20 cellular contexts compared by ENCODE assay signal in genomic region chr2:238187618-238188548, GRCh38. TPM values are rescaled to one million over a fixed set of nuclear protein-coding genes. Genes with fewer than 3 reads are reported as not detected.
DNase-seq lines count a peak whose midpoint lies in the region; ATAC-seq, FAIRE-seq and TF ChIP-seq lines count a peak whose summit lies in the region.
"Had no signal": no experiment of that assay in that cellular context is flagged by ENCODE, and none has a peak within 500 bp of the region (broad histone marks: within the 10 kb centered on the region; RNA-seq: fewer than 3 reads in every experiment).

No MANE protein-coding gene starts in this region.

- no peak overlapping the region for H3K4me2 ChIP-seq in GM12878 (ENCODE audit: control insufficient read depth, insufficient read depth)
- no peak overlapping the region for H3K4me2 ChIP-seq in neuronal stem cell (ENCODE audit: insufficient read depth, low read length, poor library complexity, severe bottlenecking)
- no peak overlapping the region for H3K4me2 ChIP-seq in GM23248 (ENCODE audit: unreplicated experiment)

- H4K91ac ChIP-seq in neuronal stem cell (ENCODE audit: low read depth, low read length, poor library complexity), result no peak overlapping the region

- no peak for FAIRE-seq in GM12878 (lab: Jason Lieb, UNC)
- FAIRE-seq: kidney had no signal

- H3K9ac ChIP-seq in GM12878 (ENCODE audit: control insufficient read depth, insufficient read depth, low read length), result no peak overlapping the region
- H3K9ac ChIP-seq in neuronal stem cell (ENCODE audit: low read depth, low read length, poor library complexity), result peak overlapping the region; percentile 50
- H3K9ac ChIP-seq in GM23248, result no peak overlapping the region

- no peaks in the 10 kb centered on the region for H3K4me1 Mint-ChIP-seq in CD14-positive monocyte

- H3K36me3 ChIP-seq in GM12878 (ENCODE audit: control insufficient read depth in 2 of 2, insufficient read depth in 2 of 2, low read length in 1 of 2), result peaks cover 21 to 37% of the 10 kb centered on the region in 2 experiments
- peaks cover 44 to 93% of the 10 kb centered on the region in 2 donors for H3K36me3 ChIP-seq in neuronal stem cell (replicated peaks in 1 of 2; ENCODE audit: control insufficient read depth in 2 of 2, insufficient read depth in 2 of 2, low read length in 2 of 2)
- H3K36me3 ChIP-seq in GM23248 (ENCODE audit: low read depth), result peaks cover 75% of the 10 kb centered on the region

- no peak for ATAC-seq in GM12878
- peak in 1 of 2 donors; percentile 59 for ATAC-seq in right cardiac atrium

- H3K4ac ChIP-seq in neuronal stem cell (ENCODE audit: low read length), result no peak overlapping the region

- H3K27me3 ChIP-seq in GM12878 (replicated peaks in 1 of 2; ENCODE audit: control insufficient read depth in 2 of 2, insufficient read depth in 2 of 2, low read length in 1 of 2) (no peaks in the 10 kb centered on the region), right cardiac atrium (ENCODE audit: control insufficient read depth, insufficient read depth) (no peaks in the 10 kb centered on the region), neuronal stem cell (ENCODE audit: control insufficient read depth in 3 of 3, insufficient read depth in 3 of 3, low read depth in 1 of 3, low read length in 3 of 3) (no peaks in the 10 kb centered on the region), GM23248 (replicated peaks; ENCODE audit: insufficient read depth) (no peaks in the 10 kb centered on the region)
- H3K27me3 ChIP-seq: adrenal gland, cardiac muscle cell, esophagus muscularis mucosa, SJSA1 had no signal

- in situ Hi-C loops in GM12878 (cut with MboI) (no loop called here), GM23248 (cut with MboI) (no loop called here)

- H3F3A ChIP-seq in GM23248 (ENCODE audit: insufficient read depth), result no peaks in the 10 kb centered on the region

- no peaks in the 10 kb centered on the region for H3K9me2 ChIP-seq in GM23248 (ENCODE audit: insufficient read depth)

- peak overlapping the region; percentile 42 for H3K18ac ChIP-seq in neuronal stem cell (ENCODE audit: low read length)

- no TSS peak for BruUV-seq in GM12878 (replicated peaks; lab: Mats Ljungman, UMichigan)

- H2AK5ac ChIP-seq in neuronal stem cell (ENCODE audit: low read depth, low read length), result no peak overlapping the region

- POLR2A ChIA-PET in GM12878 (lab: Charles Lee), result interaction anchor here (0.6 to 1.5 kb wide), 3 partner anchors 9 to 582 kb away, joined by 3 read pairs; no protein-coding TSS in a partner anchor

- no peak overlapping the region for H2BK120ac ChIP-seq in neuronal stem cell (ENCODE audit: low read depth, low read length)

- TF ChIP-seq POLR2A in GM12878 (IDR thresholded peaks at IDR 0.05; ENCODE audit: low read depth, low read length), result 0 out of 2 replicates have a peak, but pooled peaks have one; percentile 27

- no peaks in the 10 kb centered on the region for H3K27me3 Mint-ChIP-seq in CD14-positive monocyte (ENCODE audit: low read depth in 3 of 3)

- H3K27ac ChIP-seq in GM12878 (ENCODE audit: control insufficient read depth, insufficient read depth), result no peak overlapping the region
- peak overlapping the region; percentile 9 for H3K27ac ChIP-seq in right cardiac atrium (ENCODE audit: low read length)
- peak overlapping the region; percentile 12 for H3K27ac ChIP-seq in neuronal stem cell (replicated peaks; ENCODE audit: low read length)
- H3K27ac ChIP-seq in GM23248, result no peak overlapping the region
- H3K27ac ChIP-seq: adrenal gland, cardiac muscle cell, esophagus muscularis mucosa, SJSA1 had no signal

- peaks cover 88 to 98% of the 10 kb centered on the region in 2 donors for H3K36me3 Mint-ChIP-seq in CD14-positive monocyte

- TF ChIP-seq RAD21 in GM12878 (IDR thresholded peaks at IDR 0.05; ENCODE audit: insufficient read depth, low read depth, low read length), result no peak

- H3K14ac ChIP-seq in neuronal stem cell (ENCODE audit: low read length), result no peak overlapping the region

- SMC1A ChIA-PET in GM12878 (lab: Charles Lee; ENCODE audit: uncharacterized antibody, unreplicated experiment), result interaction anchor here (1.4 kb wide), 1 partner anchor 13 kb away, joined by 6 read pairs; no protein-coding TSS in a partner anchor

- H3K4me1 ChIP-seq in GM12878 (ENCODE audit: control insufficient read depth, insufficient read depth, low read length), result no peaks in the 10 kb centered on the region
- H3K4me1 ChIP-seq in right cardiac atrium (ENCODE audit: control insufficient read depth, insufficient read depth, low read length), result no peaks in the 10 kb centered on the region
- H3K4me1 ChIP-seq in neuronal stem cell (ENCODE audit: control insufficient read depth in 2 of 2, insufficient read depth in 1 of 2, low read depth in 1 of 2, low read length in 2 of 2), result peaks cover 5 to 8% of the 10 kb centered on the region in 2 donors
- H3K4me1 ChIP-seq in GM23248 (ENCODE audit: insufficient read depth), result no peaks in the 10 kb centered on the region
- H3K4me1 ChIP-seq: adrenal gland had no signal

- TF ChIP-seq CTCF in GM12878 (IDR thresholded peaks at IDR 0.05 in 2 of 3, conservative IDR thresholded peaks at IDR 0.05 in 1 of 3; ENCODE audit: control insufficient read depth in 2 of 3, extremely low read depth in 1 of 3, insufficient read depth in 1 of 3, low read depth in 3 of 3, low read length in 3 of 3), result no peak
- TF ChIP-seq CTCF in CD14-positive monocyte (IDR thresholded peaks at IDR 0.05), result no peak

- H3K23ac ChIP-seq in neuronal stem cell (ENCODE audit: low read depth, low read length, poor library complexity), result no peak overlapping the region

- no peaks in the 10 kb centered on the region for H3K79me1 ChIP-seq in neuronal stem cell (ENCODE audit: low read depth, low read length)

- H3K9me3 ChIP-seq in GM12878 (replicated peaks; ENCODE audit: control insufficient read depth, insufficient read depth, low read length) (no peaks in the 10 kb centered on the region), right cardiac atrium (ENCODE audit: control insufficient read depth, low read length) (no peaks in the 10 kb centered on the region), neuronal stem cell (replicated peaks in 1 of 2; ENCODE audit: control insufficient read depth in 2 of 2, insufficient read depth in 1 of 2, low read depth in 1 of 2, low read length in 2 of 2) (no peaks in the 10 kb centered on the region), GM23248 (ENCODE audit: low read depth) (no peaks in the 10 kb centered on the region)
- H3K9me3 ChIP-seq: adrenal gland, esophagus muscularis mucosa, SJSA1 had no signal

- no peak overlapping the region for H3K4me3 Mint-ChIP-seq in CD14-positive monocyte

- RAD21 ChIA-PET in GM12878 (lab: Charles Lee; ENCODE audit: unreplicated experiment), result no interaction called here

- H4K20me1 ChIP-seq in GM12878 (ENCODE audit: control insufficient read depth, insufficient read depth), result no peaks in the 10 kb centered on the region
- no peaks in the 10 kb centered on the region for H4K20me1 ChIP-seq in GM23248 (ENCODE audit: insufficient read depth)

- no peak overlapping the region for H3K4me3 ChIP-seq in GM12878
- H3K4me3 ChIP-seq in right cardiac atrium (ENCODE audit: low read length), result no peak overlapping the region
- H3K4me3 ChIP-seq in neuronal stem cell (ENCODE audit: low read length in 2 of 2), result no peak overlapping the region
- no peak overlapping the region for H3K4me3 ChIP-seq in GM23248
- H3K4me3 ChIP-seq: adrenal gland, cardiac muscle cell, esophagus muscularis mucosa, SJSA1 had no signal

- H2AFZ ChIP-seq in GM12878 (ENCODE audit: control insufficient read depth, low read depth, low read length) (no peak overlapping the region), neuronal stem cell (ENCODE audit: low read length) (no peak overlapping the region), GM23248 (no peak overlapping the region)

- TF ChIP-seq EP300 in GM12878 (IDR thresholded peaks at IDR 0.05; ENCODE audit: borderline replicate concordance in 1 of 2, control insufficient read depth in 1 of 2, low read depth in 2 of 2, low read length in 2 of 2), result no peak

- CTCF ChIA-PET in GM12878 (lab: Yijun Ruan, JAX), result interaction anchor here (0.6 kb wide), 1 partner anchor 126 kb away, joined by 3 read pairs; no protein-coding TSS in a partner anchor

- H3K79me2 ChIP-seq in GM12878 (ENCODE audit: control insufficient read depth, insufficient read depth, low read length), result no peaks in the 10 kb centered on the region
- H3K79me2 ChIP-seq in GM23248 (ENCODE audit: insufficient read depth), result peaks cover 56% of the 10 kb centered on the region

- no peak overlapping the region for H2BK12ac ChIP-seq in neuronal stem cell (ENCODE audit: low read length)

- no peak overlapping the region for H2BK5ac ChIP-seq in neuronal stem cell (ENCODE audit: low read length)

- no peak overlapping the region for H4K8ac ChIP-seq in neuronal stem cell (ENCODE audit: low read depth, low read length)

- H3K9me3 Mint-ChIP-seq in CD14-positive monocyte, result no peaks in the 10 kb centered on the region

- H2BK15ac ChIP-seq in neuronal stem cell (ENCODE audit: low read length), result no peak overlapping the region

- WGBS in GM12878 (ENCODE audit: insufficient coverage, insufficient replicate concordance, low lambda C conversion rate, missing lambda C conversion rate), result over 99% methylated on average over 17 of the region's 17 CpGs
- WGBS in right cardiac atrium, result 80% methylated on average over 17 of the region's 17 CpGs
- WGBS in neuronal stem cell (ENCODE audit: extremely low coverage in 2 of 2, insufficient read length in 2 of 2, insufficient replicate concordance in 1 of 2), 2 donors, result no CpG with 5 or more reads among the region's 17 CpGs
- 94 to 96% methylated on average over 17 of the region's 17 CpGs for WGBS in GM23248 (ENCODE audit: low coverage in 1 of 2, low lambda C conversion rate in 2 of 2, missing lambda C conversion rate in 2 of 2), 2 experiments

- intact Hi-C loops in GM12878 (cut with micrococcal nuclease; ENCODE audit: unreplicated experiment), result no loop called here
- intact Hi-C loops in right cardiac atrium (cut with DNase I), result no loop called here
- intact Hi-C loops in CD14-positive monocyte (cut with micrococcal nuclease), result no loop called here

- peak overlapping the region in 2 of 7 donors; percentile 17 to 18 for H3K27ac Mint-ChIP-seq in CD14-positive monocyte

- peak; percentile 80 for DNase-seq in COLO829 (ENCODE audit: low spot score)
- DNase-seq in GM12878 (ENCODE audit: low read depth, low spot score), result no peak
- DNase-seq in right cardiac atrium, result no peak
- DNase-seq in neuronal stem cell (ENCODE audit: low spot score), result no peak
- DNase-seq in GM23248, result no peak
- DNase-seq in GOT3 (lab: John Stamatoyannopoulos, UW), result no peak
- DNase-seq in effector CD8-positive, alpha-beta T cell (lab: John Stamatoyannopoulos, UW), result no peak
- DNase-seq in CD14-positive monocyte (ENCODE audit: low spot score), result no peak
- DNase-seq: activated CD4-positive, CD25-positive, alpha-beta regulatory T cell; adrenal gland; Calu3; GDM1; kidney; NCI-H1417 treated with DMSO at 0.1 percent for 48 hours; NCI-H2171; stimulated activated CD4-positive, alpha-beta T cell treated with anti-CD3 and anti-CD28 coated beads, Interleukin-2, amount 100 ng/mL, for 24 hours had no signal

RNA-seq across cellular contexts. Expression of gene ILKAP, which starts 15.6 kb away (rescaled TPM):
- total RNA-seq in GM12878 (2013; cell fraction: nucleolus; rRNA removed), result 79.6 and 82.1 TPM in 2 replicates
- total RNA-seq in GM12878 (2014; rRNA removed), result 30.2 and 30.8 TPM in 2 replicates
- 22.9 and 24.0 TPM in 2 replicates for total RNA-seq in GM12878 (2014; rRNA removed; fragmentation: Illumina TruSeq; extraction: Trizol)
- 42.2 and 44.5 TPM in 2 replicates for total RNA-seq in GM12878 (2021)
- 15.1 TPM for polyA plus RNA-seq in GM12878 (2011; ENCODE audit: low read depth)
- polyA plus RNA-seq in GM12878 (2011; rRNA removed), result 39.2 and 46.5 TPM in 2 replicates
- 33.9 and 48.0 TPM in 2 replicates for polyA plus RNA-seq in GM12878 (2011; cell fraction: cytosol; rRNA removed)
- 84.1 and 110 TPM in 2 replicates for polyA plus RNA-seq in GM12878 (2011; cell fraction: nucleus; rRNA removed)
- 23.5 and 26.6 TPM in 2 replicates for polyA plus RNA-seq in GM12878 (2012)
- 23.7 and 30.2 TPM in 2 replicates for polyA plus RNA-seq in GM12878 (2014; fragmentation: Illumina TruSeq; extraction: Trizol)
- polyA plus RNA-seq in GM12878 (2014; fragmentation: Nextera tagmentation; extraction: Ambion mirVana), result 10 to 100 TPM in 1 of 2 experiments, 1 to 10 TPM in 1; 4.2 to 11.2 TPM
- 55.8 and 65.3 TPM in 2 replicates for polyA plus RNA-seq in GM12878 (2014; rRNA removed)
- polyA plus RNA-seq in GM12878 (2016; fragmentation: Nextera tagmentation; extraction: Ambion mirVana), result 10 to 100 TPM; 63.8 to 64.8 TPM
- polyA minus RNA-seq in GM12878 (2011; rRNA and poly(A)+ RNA removed), result 35.7 and 40.7 TPM in 2 replicates
- 9.7 and 12.7 TPM in 2 replicates for polyA minus RNA-seq in GM12878 (2011; cell fraction: cytosol; rRNA and poly(A)+ RNA removed)
- polyA minus RNA-seq in GM12878 (2011; cell fraction: nucleus; rRNA and poly(A)+ RNA removed), result 30.6 and 68.0 TPM in 2 replicates
- total RNA-seq in right cardiac atrium, result 10 to 100 TPM; 24.4 to 34.1 (median 30.7) TPM
- polyA plus RNA-seq in right cardiac atrium, result 34.3 TPM
- polyA plus RNA-seq in neuronal stem cell (2013, experiment 1 of 2), result 21.1 TPM
- 19.3 TPM for polyA plus RNA-seq in neuronal stem cell (2013, experiment 2 of 2)
- 6.3 and 11.9 TPM in 2 replicates for total RNA-seq in GM23248 (2014; rRNA removed; shearing (Covaris generic))
- polyA plus RNA-seq in GM23248 (2016; fragmentation: Nextera tagmentation; extraction: Ambion mirVana), result 34.1 and 35.0 TPM in 2 replicates
- polyA plus RNA-seq in CD14-positive monocyte, result 10 to 100 TPM; 23.2 to 29.3 TPM

RNA-seq across cellular contexts. Expression of gene ERFE, which starts 29.1 kb away (rescaled TPM):
- not detected in 2 replicates for total RNA-seq in GM12878 (2013; cell fraction: nucleolus; rRNA removed)
- not detected in 2 replicates for total RNA-seq in GM12878 (2014; rRNA removed)
- total RNA-seq in GM12878 (2014; rRNA removed; fragmentation: Illumina TruSeq; extraction: Trizol), result not detected in 2 replicates
- not detected in 2 replicates for total RNA-seq in GM12878 (2021)
- not detected for polyA plus RNA-seq in GM12878 (2011; ENCODE audit: low read depth)
- not detected in 2 replicates for polyA plus RNA-seq in GM12878 (2011; rRNA removed)
- polyA plus RNA-seq in GM12878 (2011; cell fraction: cytosol; rRNA removed), result not detected in 2 replicates
- polyA plus RNA-seq in GM12878 (2011; cell fraction: nucleus; rRNA removed), result not detected in 2 replicates
- polyA plus RNA-seq in GM12878 (2012), result 0.11 TPM in 1 of 2 replicates, not detected in the other
- not detected in 2 replicates for polyA plus RNA-seq in GM12878 (2014; fragmentation: Illumina TruSeq; extraction: Trizol)
- not detected for polyA plus RNA-seq in GM12878 (2014; fragmentation: Nextera tagmentation; extraction: Ambion mirVana)
- polyA plus RNA-seq in GM12878 (2014; rRNA removed), result not detected in 2 replicates
- polyA plus RNA-seq in GM12878 (2016; fragmentation: Nextera tagmentation; extraction: Ambion mirVana), result not detected
- not detected in 2 replicates for polyA minus RNA-seq in GM12878 (2011; rRNA and poly(A)+ RNA removed)
- not detected in 2 replicates for polyA minus RNA-seq in GM12878 (2011; cell fraction: cytosol; rRNA and poly(A)+ RNA removed)
- 0.24 TPM in 1 of 2 replicates, not detected in the other for polyA minus RNA-seq in GM12878 (2011; cell fraction: nucleus; rRNA and poly(A)+ RNA removed)
- total RNA-seq in right cardiac atrium, result under 1 TPM in 3 of 4 donors, not detected in 1; 0.35 to 0.81 (median 0.69) TPM
- 0.16 TPM for polyA plus RNA-seq in right cardiac atrium
- 0.43 TPM for polyA plus RNA-seq in neuronal stem cell (2013, experiment 1 of 2)
- 0.37 TPM for polyA plus RNA-seq in neuronal stem cell (2013, experiment 2 of 2)
- 0.51 and 0.86 TPM in 2 replicates for total RNA-seq in GM23248 (2014; rRNA removed; shearing (Covaris generic))
- polyA plus RNA-seq in GM23248 (2016; fragmentation: Nextera tagmentation; extraction: Ambion mirVana), result 0.41 and 0.79 TPM in 2 replicates
- polyA plus RNA-seq in CD14-positive monocyte, result not detected

RNA-seq across cellular contexts. Expression of gene KLHL30, which starts 49.4 kb away (rescaled TPM):
- total RNA-seq in GM12878 (2013; cell fraction: nucleolus; rRNA removed), result 0.12 and 0.13 TPM in 2 replicates
- total RNA-seq in GM12878 (2014; rRNA removed) (0.05 TPM in 1 of 2 replicates, not detected in the other), GM12878 (2014; rRNA removed; fragmentation: Illumina TruSeq; extraction: Trizol) (not detected in 2 replicates), GM12878 (2021) (0.05 TPM in 1 of 2 replicates, not detected in the other), right cardiac atrium (10 to 100 TPM; 16.9 to 34.4 (median 23.8) TPM)
- polyA plus RNA-seq in GM12878 (2011; ENCODE audit: low read depth), result not detected
- polyA plus RNA-seq in GM12878 (2011; rRNA removed) (not detected in 2 replicates), GM12878 (2014; fragmentation: Illumina TruSeq; extraction: Trizol) (not detected in 2 replicates), GM12878 (2014; fragmentation: Nextera tagmentation; extraction: Ambion mirVana) (not detected), GM12878 (2014; rRNA removed) (not detected in 2 replicates), GM12878 (2016; fragmentation: Nextera tagmentation; extraction: Ambion mirVana) (under 1 TPM in 1 of 2 experiments, not detected in 1; 0.03 TPM), right cardiac atrium (15.9 TPM), GM23248 (2016; fragmentation: Nextera tagmentation; extraction: Ambion mirVana) (0.05 TPM in 1 of 2 replicates, not detected in the other), CD14-positive monocyte (under 1 TPM in 1 of 2 donors, not detected in 1; 0.14 TPM)
- not detected in 2 replicates for polyA plus RNA-seq in GM12878 (2011; cell fraction: cytosol; rRNA removed)
- 0.09 TPM in 1 of 2 replicates, not detected in the other for polyA plus RNA-seq in GM12878 (2011; cell fraction: nucleus; rRNA removed)
- 0.03 TPM in 1 of 2 replicates, not detected in the other for polyA plus RNA-seq in GM12878 (2012)
- polyA minus RNA-seq in GM12878 (2011; rRNA and poly(A)+ RNA removed), result not detected in 2 replicates
- not detected in 2 replicates for polyA minus RNA-seq in GM12878 (2011; cell fraction: cytosol; rRNA and poly(A)+ RNA removed)
- polyA minus RNA-seq in GM12878 (2011; cell fraction: nucleus; rRNA and poly(A)+ RNA removed), result not detected in 2 replicates
- 0.06 TPM for polyA plus RNA-seq in neuronal stem cell (2013, experiment 1 of 2)
- polyA plus RNA-seq in neuronal stem cell (2013, experiment 2 of 2), result 0.07 TPM
- 0.11 TPM in 1 of 2 replicates, not detected in the other for total RNA-seq in GM23248 (2014; rRNA removed; shearing (Covaris generic))
- total RNA-seq: mononuclear cell had no signal

RNA-seq across cellular contexts. Expression of gene HES6, which starts 52.0 kb away (rescaled TPM):
- total RNA-seq in GM12878 (2013; cell fraction: nucleolus; rRNA removed), result 1.2 TPM in 1 of 2 replicates, not detected in the other
- total RNA-seq in GM12878 (2014; rRNA removed), result 1.4 and 1.5 TPM in 2 replicates
- 0.23 and 0.67 TPM in 2 replicates for total RNA-seq in GM12878 (2014; rRNA removed; fragmentation: Illumina TruSeq; extraction: Trizol)
- 1.7 and 1.8 TPM in 2 replicates for total RNA-seq in GM12878 (2021)
- polyA plus RNA-seq in GM12878 (2011; ENCODE audit: low read depth), result 0.43 TPM
- 0.33 and 0.61 TPM in 2 replicates for polyA plus RNA-seq in GM12878 (2011; rRNA removed)
- 0.99 and 1.9 TPM in 2 replicates for polyA plus RNA-seq in GM12878 (2011; cell fraction: cytosol; rRNA removed)
- polyA plus RNA-seq in GM12878 (2011; cell fraction: nucleus; rRNA removed), result 3.0 and 4.6 TPM in 2 replicates
- polyA plus RNA-seq in GM12878 (2012), result 0.62 and 0.97 TPM in 2 replicates
- 0.21 TPM in 1 of 2 replicates, not detected in the other for polyA plus RNA-seq in GM12878 (2014; fragmentation: Illumina TruSeq; extraction: Trizol)
- under 1 TPM; 0.11 to 0.15 TPM for polyA plus RNA-seq in GM12878 (2014; fragmentation: Nextera tagmentation; extraction: Ambion mirVana)
- polyA plus RNA-seq in GM12878 (2014; rRNA removed), result 1.2 and 2.5 TPM in 2 replicates
- 1 to 10 TPM in 1 of 2 experiments, under 1 TPM in 1; 1.00 to 1.1 TPM for polyA plus RNA-seq in GM12878 (2016; fragmentation: Nextera tagmentation; extraction: Ambion mirVana)
- 0.46 TPM in 1 of 2 replicates, not detected in the other for polyA minus RNA-seq in GM12878 (2011; rRNA and poly(A)+ RNA removed)
- polyA minus RNA-seq in GM12878 (2011; cell fraction: cytosol; rRNA and poly(A)+ RNA removed), result not detected in 2 replicates
- polyA minus RNA-seq in GM12878 (2011; cell fraction: nucleus; rRNA and poly(A)+ RNA removed), result 1.2 and 2.1 TPM in 2 replicates
- total RNA-seq in right cardiac atrium, result 1 to 10 TPM; 3.4 to 6.1 (median 4.6) TPM
- polyA plus RNA-seq in right cardiac atrium, result 6.0 TPM
- polyA plus RNA-seq in neuronal stem cell (2013, experiment 1 of 2), result 19.8 TPM
- 18.8 TPM for polyA plus RNA-seq in neuronal stem cell (2013, experiment 2 of 2)
- total RNA-seq in GM23248 (2014; rRNA removed; shearing (Covaris generic)), result 0.86 and 0.89 TPM in 2 replicates
- polyA plus RNA-seq in GM23248 (2016; fragmentation: Nextera tagmentation; extraction: Ambion mirVana), result 0.76 and 1.3 TPM in 2 replicates
- 1 to 10 TPM; 2.1 to 4.0 TPM for polyA plus RNA-seq in CD14-positive monocyte

Comparison
In these comparisons a context has a peak if more than half of its experiments do, and no peak if none do; other contexts are left out.
1. H3K27ac ChIP-seq: peak in right cardiac atrium (single experiment) and neuronal stem cell (single experiment); none in GM12878 (single experiment) and GM23248 (single experiment).
2. RNA of gene KLHL30, which starts 49.4 kb away (polyA plus RNA-seq): 15.9 TPM in right cardiac atrium (single experiment); 0.14 TPM in CD14-positive monocyte, 0.05 TPM in GM23248 and 0.03 to 0.09 TPM in GM12878; every median in the first group is over 10 times any median in the second.